Comparison of ENCODE assay signal across 10 cellular contexts in the genomic region with DNA sequence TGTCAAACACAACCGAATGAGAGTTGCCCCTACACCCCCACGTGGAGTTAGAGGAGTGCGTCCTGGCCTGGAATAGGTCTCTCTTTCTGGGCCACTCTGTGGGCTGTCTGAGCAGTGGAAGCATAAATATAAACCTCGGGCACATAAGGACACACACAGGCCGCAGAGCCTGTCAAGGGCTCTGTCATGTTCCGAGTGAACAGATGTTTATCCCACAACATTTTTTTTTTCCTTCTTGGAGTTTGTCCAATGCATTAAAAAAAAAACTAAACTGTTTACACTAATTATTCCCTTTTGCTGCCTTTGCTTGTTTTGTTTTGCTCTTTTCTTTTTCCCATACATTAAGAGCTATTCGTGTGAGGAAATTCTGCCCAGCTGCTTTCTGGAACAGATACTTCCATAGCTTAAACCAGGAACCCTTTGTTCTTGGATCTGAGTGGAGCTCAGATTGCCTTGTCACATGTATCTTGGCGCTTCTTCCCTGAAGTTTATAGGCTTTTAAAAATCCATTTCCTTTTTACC.
DNase-seq lines count a peak whose midpoint lies in the region; ATAC-seq, FAIRE-seq and TF ChIP-seq lines count a peak whose summit lies in the region.
"Had no signal": no experiment of that assay in that cellular context is flagged by ENCODE, and none has a peak within 500 bp of the region (broad histone marks: within the 10 kb centered on the region; RNA-seq: fewer than 3 reads in every experiment).

No MANE protein-coding gene starts in this region.

- no peak overlapping the region for H3K4me3 ChIP-seq in urinary bladder (ENCODE audit: low read depth, low read length)

- peak overlapping the region; percentile 62 for H3K27ac ChIP-seq in urinary bladder (ENCODE audit: low read depth)
- H3K27ac ChIP-seq: neutrophil had no signal

- TF ChIP-seq POLR2A in GM12892 (IDR thresholded peaks at IDR 0.05; ENCODE audit: low read depth, low read length), result no peak

- DNase-seq in NCI-H1694 (lab: John Stamatoyannopoulos, UW) (peak; percentile 95), dermis blood vessel endothelial cell (peak; percentile 16), medulla oblongata (ENCODE audit: extremely low spot score) (peak; percentile 31), GM12892 (ENCODE audit: insufficient read length) (no peak)
- DNase-seq: activated CD4-positive, alpha-beta T cell treated with anti-CD3 and anti-CD28 coated beads, Interleukin-2, amount 50 U/mL, for 1 hour; hypothalamus had no signal

- no peak for FAIRE-seq in GM12892 (lab: Jason Lieb, UNC)

- no peak for ATAC-seq in GM21576 (IDR thresholded peaks at IDR 0.05; ENCODE audit: unreplicated experiment)
- no peak for ATAC-seq in HG02571 (IDR thresholded peaks at IDR 0.05; ENCODE audit: unreplicated experiment)

- no peaks in the 10 kb centered on the region for H3K36me3 ChIP-seq in urinary bladder (ENCODE audit: insufficient read depth)
- H3K36me3 ChIP-seq: neutrophil had no signal

- WGBS in urinary bladder, result 15% methylated on average over 8 of the region's 8 CpGs

- peaks cover 1% of the 10 kb centered on the region for H3K4me1 ChIP-seq in urinary bladder (ENCODE audit: insufficient read depth)
